Comparison of ENCODE assay signal across 1 cellular context in genomic region chr7:21908746-21909145, GRCh38.
TF ChIP-seq lines count a peak whose summit lies in the region.

No MANE protein-coding gene starts in this region.

TF ChIP-seq in WTC11, 78 proteins besides CTCF, POLR2A, EP300 and RAD21 (continued from another document):
- TF ChIP-seq ZNF671 (CRISPR knock-in tag; IDR thresholded peaks at IDR 0.05) = no peak
- TF ChIP-seq TP53 (CRISPR knock-in tag; IDR thresholded peaks at IDR 0.05) = no peak
- no peak for TF ChIP-seq ERG (CRISPR knock-in tag; IDR thresholded peaks at IDR 0.05)
- no peak for TF ChIP-seq AFF4 (CRISPR knock-in tag; IDR thresholded peaks at IDR 0.05; ENCODE audit: borderline replicate concordance)
- TF ChIP-seq, protein P1, sequence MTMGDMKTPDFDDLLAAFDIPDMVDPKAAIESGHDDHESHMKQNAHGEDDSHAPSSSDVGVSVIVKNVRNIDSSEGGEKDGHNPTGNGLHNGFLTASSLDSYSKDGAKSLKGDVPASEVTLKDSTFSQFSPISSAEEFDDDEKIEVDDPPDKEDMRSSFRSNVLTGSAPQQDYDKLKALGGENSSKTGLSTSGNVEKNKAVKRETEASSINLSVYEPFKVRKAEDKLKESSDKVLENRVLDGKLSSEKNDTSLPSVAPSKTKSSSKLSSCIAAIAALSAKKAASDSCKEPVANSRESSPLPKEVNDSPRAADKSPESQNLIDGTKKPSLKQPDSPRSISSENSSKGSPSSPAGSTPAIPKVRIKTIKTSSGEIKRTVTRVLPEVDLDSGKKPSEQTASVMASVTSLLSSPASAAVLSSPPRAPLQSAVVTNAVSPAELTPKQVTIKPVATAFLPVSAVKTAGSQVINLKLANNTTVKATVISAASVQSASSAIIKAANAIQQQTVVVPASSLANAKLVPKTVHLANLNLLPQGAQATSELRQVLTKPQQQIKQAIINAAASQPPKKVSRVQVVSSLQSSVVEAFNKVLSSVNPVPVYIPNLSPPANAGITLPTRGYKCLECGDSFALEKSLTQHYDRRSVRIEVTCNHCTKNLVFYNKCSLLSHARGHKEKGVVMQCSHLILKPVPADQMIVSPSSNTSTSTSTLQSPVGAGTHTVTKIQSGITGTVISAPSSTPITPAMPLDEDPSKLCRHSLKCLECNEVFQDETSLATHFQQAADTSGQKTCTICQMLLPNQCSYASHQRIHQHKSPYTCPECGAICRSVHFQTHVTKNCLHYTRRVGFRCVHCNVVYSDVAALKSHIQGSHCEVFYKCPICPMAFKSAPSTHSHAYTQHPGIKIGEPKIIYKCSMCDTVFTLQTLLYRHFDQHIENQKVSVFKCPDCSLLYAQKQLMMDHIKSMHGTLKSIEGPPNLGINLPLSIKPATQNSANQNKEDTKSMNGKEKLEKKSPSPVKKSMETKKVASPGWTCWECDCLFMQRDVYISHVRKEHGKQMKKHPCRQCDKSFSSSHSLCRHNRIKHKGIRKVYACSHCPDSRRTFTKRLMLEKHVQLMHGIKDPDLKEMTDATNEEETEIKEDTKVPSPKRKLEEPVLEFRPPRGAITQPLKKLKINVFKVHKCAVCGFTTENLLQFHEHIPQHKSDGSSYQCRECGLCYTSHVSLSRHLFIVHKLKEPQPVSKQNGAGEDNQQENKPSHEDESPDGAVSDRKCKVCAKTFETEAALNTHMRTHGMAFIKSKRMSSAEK (CRISPR knock-in tag; IDR thresholded peaks at IDR 0.05; ENCODE audit: borderline replicate concordance) = no peak
